In the genomic region with DNA sequence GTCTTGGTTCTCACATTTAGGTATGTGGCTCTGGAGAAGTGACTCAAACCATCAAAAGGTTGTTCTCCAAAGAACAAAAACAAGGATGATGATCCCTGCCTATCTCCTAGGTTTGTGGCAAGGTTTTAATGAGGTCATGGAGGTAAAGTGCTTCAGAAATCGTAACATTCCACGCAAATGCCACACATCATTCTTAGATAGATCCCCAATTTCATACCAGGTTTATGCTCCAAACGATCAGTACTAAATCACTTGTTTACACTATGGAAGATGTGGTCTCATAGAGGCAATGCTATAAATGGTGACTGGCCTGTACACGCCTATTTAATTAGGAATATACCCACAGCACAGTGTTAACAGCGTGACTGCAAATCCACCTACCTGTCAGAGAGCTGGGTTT, we compare ENCODE assay signal across 1 cellular context.
TF ChIP-seq lines count a peak whose summit lies in the region.

No MANE protein-coding gene starts in this region.

TF ChIP-seq in IMR-90, 13 proteins besides CTCF, POLR2A, EP300 and RAD21 (continued from another document):
- TF ChIP-seq BHLHE40 (IDR thresholded peaks at IDR 0.05; ENCODE audit: low read depth, low read length) (no peak), SMC3 (IDR thresholded peaks at IDR 0.05; ENCODE audit: low read depth, low read length) (no peak), FOS (IDR thresholded peaks at IDR 0.05; ENCODE audit: low read depth, low read length) (no peak)
TF ChIP-seq in IMR-90: peak in this region for 0.
